ENCODE assay signal across 21 cellular contexts in genomic region chr3:45486926-45487325, GRCh38.
"Had no signal": no experiment of that assay in that cellular context is flagged by ENCODE, and none has a peak within 500 bp of the region (broad histone marks: within the 10 kb centered on the region; RNA-seq: fewer than 3 reads in every experiment).

No MANE protein-coding gene starts in this region.

- H2AFZ ChIP-seq: hepatocyte had no signal

- H3K4me2 ChIP-seq: hepatocyte, smooth muscle cell had no signal

- DNase-seq: activated CD4-positive, alpha-beta T cell treated with anti-CD3 and anti-CD28 coated beads, Interleukin-2, amount 50 U/mL, for 1 hour; activated gamma-delta T cell; activated T-cell treated with anti-CD3 and anti-CD28 coated beads, Interleukin-2, amount 50 U/mL, for 72 hours; effector memory CD8-positive, alpha-beta T cell; mucosa of descending colon; naive B cell; pancreas; stimulated activated CD4-positive, alpha-beta T cell treated with anti-CD3 and anti-CD28 coated beads, Interleukin-4, amount 100 ng/mL, for 1 hour; stimulated activated naive CD8-positive, alpha-beta T cell treated with anti-CD3 and anti-CD28 coated beads, Interleukin-15, amount 100 ng/mL, for 72 hours; transverse colon; uterus had no signal

- H3K79me2 ChIP-seq: hepatocyte had no signal

- H3K27me3 Mint-ChIP-seq: activated naive CD4-positive, alpha-beta T cell treated with anti-CD3 and anti-CD28 coated beads, Interleukin-2, amount 50 U/mL, for 24 hours; effector memory CD8-positive, alpha-beta T cell; naive B cell; stimulated activated naive CD8-positive, alpha-beta T cell treated with anti-CD3 and anti-CD28 coated beads, Interleukin-15, amount 100 ng/mL, for 72 hours had no signal

- H3K4me3 ChIP-seq: cardiac muscle cell, hepatocyte, mucosa of descending colon, pancreas, smooth muscle cell, suprapubic skin, transverse colon, uterus had no signal

- H3K9me3 Mint-ChIP-seq: activated naive CD4-positive, alpha-beta T cell treated with anti-CD3 and anti-CD28 coated beads, Interleukin-2, amount 50 U/mL, for 24 hours had no signal

- H3K27me3 ChIP-seq: cardiac muscle cell, foreskin keratinocyte, hepatocyte, pancreas, suprapubic skin, transverse colon, uterus had no signal

- H3K27ac ChIP-seq: cardiac muscle cell, foreskin keratinocyte, hepatocyte, pancreas, suprapubic skin, transverse colon had no signal

- H3K4me3 Mint-ChIP-seq: activated naive CD4-positive, alpha-beta T cell treated with anti-CD3 and anti-CD28 coated beads, Interleukin-2, amount 50 U/mL, for 24 hours; activated T-cell treated with anti-CD3 and anti-CD28 coated beads, Interleukin-2, amount 50 U/mL, for 72 hours; effector memory CD8-positive, alpha-beta T cell; naive B cell; stimulated activated naive CD8-positive, alpha-beta T cell treated with anti-CD3 and anti-CD28 coated beads, Interleukin-15, amount 100 ng/mL, for 72 hours; T-helper 1 cell treated with Interleukin-12 subunit alpha and Interleukin-12 subunit beta and Interleukin-4 antibody, amounts not matched to agents 30 μg/mL and 1 μg/mL, for 36 hours had no signal

- H3K36me3 ChIP-seq: pancreas, uterus had no signal

- H3K4me1 ChIP-seq: pancreas, suprapubic skin, transverse colon, uterus had no signal

- FAIRE-seq: islet of Langerhans, pancreas had no signal

- H3K27ac Mint-ChIP-seq: activated naive CD4-positive, alpha-beta T cell treated with anti-CD3 and anti-CD28 coated beads, Interleukin-2, amount 50 U/mL, for 24 hours; activated T-cell treated with anti-CD3 and anti-CD28 coated beads, Interleukin-2, amount 50 U/mL, for 72 hours; effector memory CD8-positive, alpha-beta T cell; stimulated activated naive CD8-positive, alpha-beta T cell treated with anti-CD3 and anti-CD28 coated beads, Interleukin-15, amount 100 ng/mL, for 72 hours; T-helper 1 cell treated with Interleukin-12 subunit alpha and Interleukin-12 subunit beta and Interleukin-4 antibody, amounts not matched to agents 30 μg/mL and 1 μg/mL, for 36 hours had no signal

- ATAC-seq: activated CD4-positive, CD25-positive, alpha-beta regulatory T cell treated with anti-CD3 and anti-CD28 coated beads, Interleukin-2, amount 50 U/mL, for 24 hours; activated T-cell treated with anti-CD3 and anti-CD28 coated beads, Interleukin-2, amount 50 U/mL, for 72 hours; effector memory CD8-positive, alpha-beta T cell; foreskin keratinocyte; mucosa of descending colon; pancreas; sciatic nerve; stimulated activated naive CD8-positive, alpha-beta T cell treated with anti-CD3 and anti-CD28 coated beads, Interleukin-15, amount 100 ng/mL, for 72 hours had no signal

- H3K9me3 ChIP-seq: pancreas, suprapubic skin, uterus had no signal
